In the genomic region with DNA sequence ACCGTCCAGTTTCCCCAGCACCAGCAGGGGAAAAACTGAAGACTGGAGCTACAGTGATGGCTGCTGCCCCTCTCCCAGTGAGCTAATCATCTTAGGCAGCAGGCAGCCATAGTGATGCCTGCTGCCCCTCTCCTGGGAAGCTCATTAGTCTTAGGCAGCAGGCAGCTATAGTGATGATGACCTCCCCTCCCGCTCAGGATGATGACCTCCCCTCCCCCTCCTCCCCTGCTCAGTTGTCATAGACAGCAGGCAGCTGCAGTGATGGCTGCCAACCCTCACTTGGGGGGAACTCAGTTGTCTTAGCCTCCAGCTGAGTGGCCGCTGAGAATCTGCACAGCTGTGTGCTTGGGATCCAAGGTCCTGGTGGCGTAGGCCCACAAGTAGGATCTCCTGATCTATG, we compare ENCODE assay signal across 17 cellular contexts.
DNase-seq lines count a peak whose midpoint lies in the region; ATAC-seq, FAIRE-seq and TF ChIP-seq lines count a peak whose summit lies in the region.
"Had no signal": no experiment of that assay in that cellular context is flagged by ENCODE, and none has a peak within 500 bp of the region (broad histone marks: within the 10 kb centered on the region; RNA-seq: fewer than 3 reads in every experiment).

No MANE protein-coding gene starts in this region.

- H3K27ac Mint-ChIP-seq in MCF 10A (ENCODE audit: low read depth, unreplicated experiment) = no peak overlapping the region
- H3K27ac Mint-ChIP-seq: CD4-positive, alpha-beta memory T cell had no signal

- intact Hi-C loops in MCF 10A (cut with micrococcal nuclease) = no loop called here

- DNase-seq in dedifferentiated amniotic fluid mesenchymal stem cell (ENCODE audit: extremely low spot score) (peak; percentile 6), iPS-NIHi7 (ENCODE audit: extremely low spot score) (peak; percentile 31), urothelium cell line (ENCODE audit: low spot score) (no peak), HUDEP-2 (lab: John Stamatoyannopoulos, UW; ENCODE audit: unreplicated experiment in 76 of 76) (no peak), MCF 10A (ENCODE audit: unreplicated experiment) (no peak)
- DNase-seq: CD4-positive, alpha-beta memory T cell; NCI-H1417 treated with DMSO at 0.1 percent for 48 hours; NCI-H2081; NCI-H446 treated with DMSO at 0.1 percent for 48 hours; SJCRH30 had no signal

- no peaks in the 10 kb centered on the region for H3K27me3 ChIP-seq in HUES48 (ENCODE audit: control insufficient read depth, insufficient read depth, low read length)
- H3K27me3 ChIP-seq: BLaER1, SJCRH30 had no signal

- TF ChIP-seq CTCF in MCF 10A (IDR thresholded peaks at IDR 0.05; ENCODE audit: unreplicated experiment) = no peak

- H3K36me3 Mint-ChIP-seq in MCF 10A (ENCODE audit: insufficient read depth, unreplicated experiment) = no peaks in the 10 kb centered on the region

- H3K4me1 Mint-ChIP-seq in MCF 10A (ENCODE audit: insufficient read depth, unreplicated experiment) = no peaks in the 10 kb centered on the region
- H3K4me1 Mint-ChIP-seq: CD4-positive, alpha-beta memory T cell had no signal

- no peaks in the 10 kb centered on the region for H3K36me3 ChIP-seq in HUES48 (ENCODE audit: control insufficient read depth, insufficient read depth, low read length)
- H3K36me3 ChIP-seq: BLaER1, SJCRH30 had no signal

- peak overlapping the region; percentile 28 for H3K27ac ChIP-seq in HUES48 (ENCODE audit: low read depth, low read length)
- H3K27ac ChIP-seq: BLaER1, KMS-11, SJCRH30 had no signal

- no TSS peak for BruUV-seq in MCF 10A (replicated peaks; lab: Mats Ljungman, UMichigan)

- FAIRE-seq in urothelium cell line (lab: Jason Lieb, UNC) = peak; percentile 63
- FAIRE-seq: D721Med, GM12892, H54 had no signal

- ATAC-seq in HG03135 (IDR thresholded peaks at IDR 0.05; ENCODE audit: unreplicated experiment) = no peak

- peaks cover 41% of the 10 kb centered on the region for H3K27me3 Mint-ChIP-seq in MCF 10A (ENCODE audit: insufficient read depth, unreplicated experiment)

- POLR2A ChIA-PET in MCF 10A (lab: Yijun Ruan, JAX) = no interaction called here

- H3K4me3 Mint-ChIP-seq in MCF 10A (ENCODE audit: unreplicated experiment) = no peak overlapping the region
- H3K4me3 Mint-ChIP-seq: CD4-positive, alpha-beta memory T cell had no signal

- 0 out of 2 replicates have a peak, but pooled peaks cover 2% of the 10 kb centered on the region for H3K4me1 ChIP-seq in HUES48 (ENCODE audit: control insufficient read depth, insufficient read depth, low read length)
- H3K4me1 ChIP-seq: BLaER1, SJCRH30 had no signal

- H3K9me3 ChIP-seq in HUES48 (ENCODE audit: control insufficient read depth, insufficient read depth, low read length) = no peaks in the 10 kb centered on the region
- H3K9me3 ChIP-seq: SJCRH30 had no signal

- no peak overlapping the region for H3K9ac ChIP-seq in HUES48 (ENCODE audit: low read depth, low read length)
- H3K9ac ChIP-seq: BLaER1, KMS-11 had no signal

- peaks cover 10% of the 10 kb centered on the region for H3K9me3 Mint-ChIP-seq in MCF 10A (ENCODE audit: unreplicated experiment)

- H3K4me3 ChIP-seq in HUES48 (ENCODE audit: low read depth, low read length) = no peak overlapping the region
- H3K4me3 ChIP-seq: BLaER1, SJCRH30 had no signal

- CTCF ChIA-PET in MCF 10A (lab: Yijun Ruan, JAX) = interaction anchor here (0.7 kb wide), 1 partner anchor 86 kb away, joined by 4 read pairs; no protein-coding TSS in a partner anchor

Comparison
In these comparisons a context has a peak if more than half of its experiments do, and no peak if none do; other contexts are left out.
1. DNase-seq: peak in dedifferentiated amniotic fluid mesenchymal stem cell (single experiment) and iPS-NIHi7 (single experiment); none in urothelium cell line (single experiment), HUDEP-2 (0 of 76) and MCF 10A (single experiment).